ENCODE assay signal across 23 cellular contexts in genomic region chr10:4307784-4308364, GRCh38.
"Had no signal": no experiment of that assay in that cellular context is flagged by ENCODE, and none has a peak within 500 bp of the region (broad histone marks: within the 10 kb centered on the region; RNA-seq: fewer than 3 reads in every experiment).

No MANE protein-coding gene starts in this region.

- H3K27ac ChIP-seq: adrenal gland, epithelial cell of prostate, pancreas, spleen, transverse colon, uterus, WERI-Rb-1 had no signal

- H3K9me3 ChIP-seq: adrenal gland, mucosa of descending colon, pancreas, spleen, transverse colon, uterus had no signal

- H3K36me3 ChIP-seq: adrenal gland, pancreas, spleen, transverse colon, uterus, WERI-Rb-1 had no signal

- H3K4me1 ChIP-seq: adrenal gland, spleen, transverse colon, uterus had no signal

- H3K27me3 ChIP-seq: adrenal gland, pancreas, spleen, transverse colon, uterus had no signal

- H3K4me3 ChIP-seq: adrenal gland, coronary artery, mucosa of descending colon, pancreas, spleen, transverse colon, uterus had no signal

- DNase-seq: activated CD4-positive, alpha-beta T cell treated with anti-CD3 and anti-CD28 coated beads, Interleukin-2, amount 10 ng/mL, durations not matched to agents 7 days and 5 days; activated CD4-positive, CD25-positive, alpha-beta regulatory T cell treated with anti-CD3 and anti-CD28 coated beads, Interleukin-2, amount 50 U/mL, for 72 hours; activated CD8-positive, alpha-beta T cell treated with anti-CD3 and anti-CD28 coated beads for 36 hours; activated naive CD4-positive, alpha-beta T cell; activated T-cell treated with anti-CD3 and anti-CD28 coated beads, Interleukin-2, amount 50 U/mL, for 24 hours; adrenal gland; cerebellar nuclear complex; foreskin melanocyte; glutamatergic neuron; hippocampal formation; kidney glomerular epithelial cell; mesenchymal stem cell; mucosa of descending colon; nephron progenitor cell; pancreas; spleen; substantia nigra; T-cell; transverse colon; uterus; WERI-Rb-1 had no signal
